ENCODE assay signal across 9 cellular contexts in genomic region chr1:38013027-38013588, GRCh38. TPM values are rescaled to one million over a fixed set of nuclear protein-coding genes. Genes with fewer than 3 reads are reported as not detected.
DNase-seq lines count a peak whose midpoint lies in the region; ATAC-seq and TF ChIP-seq lines count a peak whose summit lies in the region.
"Had no signal": no experiment of that assay in that cellular context is flagged by ENCODE, and none has a peak within 500 bp of the region (broad histone marks: within the 10 kb centered on the region; RNA-seq: fewer than 3 reads in every experiment).

No MANE protein-coding gene starts in this region.

- H3K4me1 Mint-ChIP-seq in HFFc6 (ENCODE audit: low read depth) (peaks cover 32% of the 10 kb centered on the region), T-helper 17 cell (peaks cover 19% of the 10 kb centered on the region)

- peaks cover 11% of the 10 kb centered on the region for H3K4me1 ChIP-seq in prostate gland (replicated peaks)

- H3K27me3 ChIP-seq in prostate gland (replicated peaks; ENCODE audit: insufficient read depth): no peaks in the 10 kb centered on the region

- no peaks in the 10 kb centered on the region for H3K9me3 ChIP-seq in T-helper 17 cell (ENCODE audit: control insufficient read depth, low read length, poor library complexity, severe bottlenecking)
- H3K9me3 ChIP-seq in prostate gland: no peaks in the 10 kb centered on the region

- no peaks in the 10 kb centered on the region for H3K9me3 Mint-ChIP-seq in HFFc6

- peak overlapping the region; percentile 80 to 89 for H3K27ac ChIP-seq in prostate gland

- peaks cover 4% of the 10 kb centered on the region; the same call in 1 of the 2 replicates for H3K27me3 Mint-ChIP-seq in HFFc6 (ENCODE audit: insufficient read depth)
- H3K27me3 Mint-ChIP-seq in T-helper 17 cell: no peaks in the 10 kb centered on the region

- H3K36me3 Mint-ChIP-seq in HFFc6 (ENCODE audit: low read depth) (peaks cover 14% of the 10 kb centered on the region), T-helper 17 cell (ENCODE audit: low read depth) (peaks cover 2% of the 10 kb centered on the region)

- TF ChIP-seq CTCF in HFFc6 (IDR thresholded peaks at IDR 0.05) (no peak), fibroblast of villous mesenchyme (IDR thresholded peaks at IDR 0.05; ENCODE audit: insufficient read depth, low read depth, low read length) (no peak), prostate gland (IDR thresholded peaks at IDR 0.05) (no peak)

- H3K27ac Mint-ChIP-seq in HFFc6 (peak overlapping the region; percentile 98), T-helper 17 cell (peak overlapping the region; percentile 98)

- intact Hi-C loops in prostate gland (cut with DNase I): no loop called here

- peak overlapping the region; percentile 99 for H3K4me3 Mint-ChIP-seq in HFFc6
- peak overlapping the region; percentile 98 for H3K4me3 Mint-ChIP-seq in T-helper 17 cell

- TF ChIP-seq POLR2A in prostate gland (IDR thresholded peaks at IDR 0.05): no peak

- no peak for ATAC-seq in T-helper 17 cell

- 7% methylated on average over 8 of the region's 8 CpGs for WGBS in prostate gland

- peaks cover 0 to 5% of the 10 kb centered on the region in 2 donors for H3K36me3 ChIP-seq in prostate gland

- DNase-seq in DMS 273 (lab: John Stamatoyannopoulos, UW; ENCODE audit: unreplicated experiment) (peak; percentile 100), HFFc6 (peak; percentile 53), T-helper 17 cell (no peak), fibroblast of villous mesenchyme (ENCODE audit: low read depth) (peak; percentile 97), prostate gland (ENCODE audit: low spot score) (no peak), NCI-H2081 (lab: John Stamatoyannopoulos, UW) (no peak), T-helper 9 cell (no peak), medulla oblongata (ENCODE audit: extremely low spot score) (no peak)

- H3K4me3 ChIP-seq in fibroblast of villous mesenchyme (ENCODE audit: low read depth, low read length) (peak overlapping the region; percentile 82), prostate gland (peak overlapping the region; percentile 68 to 69)

RNA-seq across cellular contexts. Expression of gene UTP11, which starts 0.6 kb away (rescaled TPM):
- 10 to 100 TPM; 41.4 to 57.1 (median 49.2) TPM for total RNA-seq in HFFc6 (2021; fragmentation: NEBNext Ultra II Directional; extraction: Animal tissue kit (Norgen Biotek cat#: 25700))
- total RNA-seq in T-helper 17 cell: 10 to 100 TPM in 1 of 2 donors, 1 to 10 TPM in 1; 8.7 to 12.3 TPM
- 49.6 and 55.7 TPM in 2 replicates for total RNA-seq in fibroblast of villous mesenchyme
- 10 to 100 TPM; 26.9 to 36.5 TPM for total RNA-seq in prostate gland

RNA-seq across cellular contexts. Expression of gene FHL3, which starts 7.8 kb away (rescaled TPM):
- total RNA-seq in HFFc6 (2021; fragmentation: NEBNext Ultra II Directional; extraction: Animal tissue kit (Norgen Biotek cat#: 25700)): 10 to 100 TPM; 29.4 to 40.9 (median 33.2) TPM
- 1 to 10 TPM; 3.6 to 4.9 TPM for total RNA-seq in T-helper 17 cell
- total RNA-seq in fibroblast of villous mesenchyme: 25.5 and 33.2 TPM in 2 replicates
- total RNA-seq in prostate gland: 10 to 100 TPM; 14.2 to 40.6 TPM

RNA-seq across cellular contexts. Expression of gene SF3A3, which starts 23.3 kb away (rescaled TPM):
- 10 to 100 TPM; 71.6 to 91.6 (median 81.3) TPM for total RNA-seq in HFFc6 (2021; fragmentation: NEBNext Ultra II Directional; extraction: Animal tissue kit (Norgen Biotek cat#: 25700))
- 10 to 100 TPM; 43.9 to 48.8 TPM for total RNA-seq in T-helper 17 cell
- 108 and 116 TPM in 2 replicates for total RNA-seq in fibroblast of villous mesenchyme
- total RNA-seq in prostate gland: 10 to 100 TPM; 55.8 to 68.0 TPM

RNA-seq across cellular contexts. Expression of gene POU3F1, which starts 33.5 kb away (rescaled TPM):
- under 1 TPM in 1 of 6 experiments, not detected in 5; 0.11 TPM for total RNA-seq in HFFc6 (2021; fragmentation: NEBNext Ultra II Directional; extraction: Animal tissue kit (Norgen Biotek cat#: 25700))
- total RNA-seq in T-helper 17 cell (under 1 TPM in 1 of 2 donors, not detected in 1; 0.17 TPM), fibroblast of villous mesenchyme (under 0.01 TPM in 1 of 2 replicates, not detected in the other), prostate gland (1 to 10 TPM in 1 of 2 donors, under 1 TPM in 1; 0.09 to 3.4 TPM)
- total RNA-seq: T-helper 2 cell treated with Interferon-gamma antibody and Interleukin-4, amounts not matched to agents 100 ng/mL and 5 ng/mL, for 36 hours had no signal

Comparison
In these comparisons a context has a peak if more than half of its experiments do, and no peak if none do; other contexts are left out.
1. DNase-seq: peak in DMS 273 (single experiment), HFFc6 (single experiment) and fibroblast of villous mesenchyme (single experiment); none in T-helper 17 cell (0 of 3), prostate gland (single experiment), NCI-H2081 (0 of 2), T-helper 9 cell (single experiment) and medulla oblongata (single experiment).